In the genomic region with DNA sequence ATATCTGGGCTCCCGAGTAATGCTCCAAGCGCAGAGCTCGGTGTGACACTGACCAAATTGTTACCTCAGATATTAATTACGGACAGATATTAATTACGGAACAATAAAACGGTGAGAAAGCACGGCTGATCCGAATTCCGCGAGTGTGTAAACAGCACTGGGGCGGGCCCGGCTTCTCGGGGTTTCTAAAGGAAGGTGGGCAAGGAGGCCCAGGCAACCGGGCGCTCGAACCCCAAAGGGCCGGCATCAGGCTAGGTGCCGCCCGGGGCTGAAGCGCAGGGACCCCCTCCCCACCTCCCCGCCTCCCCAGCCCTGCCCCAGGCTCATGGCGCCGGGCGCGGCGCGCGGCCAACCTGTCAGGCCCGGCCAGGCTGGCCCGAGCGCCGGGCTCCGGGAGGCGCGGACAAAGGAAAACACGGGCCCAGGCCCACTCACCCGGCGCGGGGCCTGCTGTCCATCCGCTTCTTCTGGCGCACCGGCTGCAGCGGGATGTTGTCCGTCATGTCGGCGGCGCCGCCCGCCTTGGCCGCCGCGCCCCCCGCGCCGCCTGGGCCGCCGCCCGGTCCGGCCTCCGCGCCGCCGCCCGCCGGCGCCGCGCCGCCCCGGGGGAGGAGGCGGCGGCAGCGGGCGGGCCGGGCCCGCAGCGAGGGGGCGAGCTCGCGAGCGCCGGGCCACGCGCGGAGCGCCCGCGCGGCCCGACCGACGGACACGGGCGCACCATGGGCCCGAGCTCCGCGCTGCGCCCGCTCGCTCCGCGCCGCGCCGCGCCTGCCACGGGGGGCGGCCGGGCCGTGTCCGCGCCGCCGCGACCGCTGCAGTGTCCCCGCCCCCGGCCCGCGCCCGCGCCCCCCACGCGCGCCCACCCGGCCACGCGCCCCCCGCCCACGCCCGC, we compare ENCODE assay signal across 9 cellular contexts. TPM values are rescaled to one million over a fixed set of nuclear protein-coding genes. Genes with fewer than 3 reads are reported as not detected.
DNase-seq lines count a peak whose midpoint lies in the region; ATAC-seq, FAIRE-seq and TF ChIP-seq lines count a peak whose summit lies in the region.
"Had no signal": no experiment of that assay in that cellular context is flagged by ENCODE, and none has a peak within 500 bp of the region (broad histone marks: within the 10 kb centered on the region; RNA-seq: fewer than 3 reads in every experiment).

A gene with protein sequence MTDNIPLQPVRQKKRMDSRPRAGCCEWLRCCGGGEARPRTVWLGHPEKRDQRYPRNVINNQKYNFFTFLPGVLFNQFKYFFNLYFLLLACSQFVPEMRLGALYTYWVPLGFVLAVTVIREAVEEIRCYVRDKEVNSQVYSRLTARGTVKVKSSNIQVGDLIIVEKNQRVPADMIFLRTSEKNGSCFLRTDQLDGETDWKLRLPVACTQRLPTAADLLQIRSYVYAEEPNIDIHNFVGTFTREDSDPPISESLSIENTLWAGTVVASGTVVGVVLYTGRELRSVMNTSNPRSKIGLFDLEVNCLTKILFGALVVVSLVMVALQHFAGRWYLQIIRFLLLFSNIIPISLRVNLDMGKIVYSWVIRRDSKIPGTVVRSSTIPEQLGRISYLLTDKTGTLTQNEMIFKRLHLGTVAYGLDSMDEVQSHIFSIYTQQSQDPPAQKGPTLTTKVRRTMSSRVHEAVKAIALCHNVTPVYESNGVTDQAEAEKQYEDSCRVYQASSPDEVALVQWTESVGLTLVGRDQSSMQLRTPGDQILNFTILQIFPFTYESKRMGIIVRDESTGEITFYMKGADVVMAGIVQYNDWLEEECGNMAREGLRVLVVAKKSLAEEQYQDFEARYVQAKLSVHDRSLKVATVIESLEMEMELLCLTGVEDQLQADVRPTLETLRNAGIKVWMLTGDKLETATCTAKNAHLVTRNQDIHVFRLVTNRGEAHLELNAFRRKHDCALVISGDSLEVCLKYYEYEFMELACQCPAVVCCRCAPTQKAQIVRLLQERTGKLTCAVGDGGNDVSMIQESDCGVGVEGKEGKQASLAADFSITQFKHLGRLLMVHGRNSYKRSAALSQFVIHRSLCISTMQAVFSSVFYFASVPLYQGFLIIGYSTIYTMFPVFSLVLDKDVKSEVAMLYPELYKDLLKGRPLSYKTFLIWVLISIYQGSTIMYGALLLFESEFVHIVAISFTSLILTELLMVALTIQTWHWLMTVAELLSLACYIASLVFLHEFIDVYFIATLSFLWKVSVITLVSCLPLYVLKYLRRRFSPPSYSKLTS (minus strand): TSS at position 524 of the 892 bp plus-strand sequence. CDS start 21 bp downstream, at position 503.

- DNase-seq in Panc1 (ENCODE audit: low read depth, low spot score) (no peak), lung microvascular endothelial cell (ENCODE audit: low read depth in 2 of 2) (peak; percentile 46 to 57), NAMALWA (ENCODE audit: low spot score) (no peak), RCC 7860 (ENCODE audit: low spot score) (no peak)

- H3K9ac ChIP-seq in ES-I3 (ENCODE audit: low read depth, low read length) (peak within 1 kb of the TSS; percentile 64), endocrine pancreas (ENCODE audit: control insufficient read depth, insufficient read depth, low read length) (peak within 1 kb of the TSS; percentile 88)

- POLR2A ChIA-PET in Panc1 (lab: Charles Lee) = no interaction called here

- H3K27me3 ChIP-seq in Panc1 (ENCODE audit: control insufficient read depth, insufficient read depth, low read length) = no peaks in the 10 kb centered on the region
- no peaks in the 10 kb centered on the region for H3K27me3 ChIP-seq in endocrine pancreas (ENCODE audit: control insufficient read depth, insufficient read depth, low read length)

- in situ Hi-C loops in Panc1 (cut with HindIII; ENCODE audit: low pct_unique_long_range_greater_than_20kb, low sequenced_read_pairs) = no loop called here

- no peaks in the 10 kb centered on the region for H3K36me3 ChIP-seq in ES-I3 (ENCODE audit: insufficient read depth, low read length)
- no peaks in the 10 kb centered on the region; the same call in 1 of the 2 replicates for H3K36me3 ChIP-seq in Panc1 (ENCODE audit: control insufficient read depth, insufficient read depth, low read length)
- H3K36me3 ChIP-seq in endocrine pancreas (ENCODE audit: control insufficient read depth, insufficient read depth, low read length) = no peaks in the 10 kb centered on the region

- intact Hi-C loops in Panc1 (cut with micrococcal nuclease; ENCODE audit: unreplicated experiment) = no loop called here

- H3K4me1 ChIP-seq in ES-I3 (ENCODE audit: insufficient read depth, low read length) = no peaks in the 10 kb centered on the region
- H3K4me1 ChIP-seq in Panc1 (ENCODE audit: control insufficient read depth, insufficient read depth, low read length) = 0 out of 2 replicates have a peak, but pooled peaks cover 2% of the 10 kb centered on the region
- no peaks in the 10 kb centered on the region for H3K4me1 ChIP-seq in endocrine pancreas (ENCODE audit: control insufficient read depth, insufficient read depth, low read length)

- no TSS peak for BruUV-seq in Panc1 (replicated peaks; lab: Mats Ljungman, UMichigan)

- H3K27ac ChIP-seq in Panc1 (ENCODE audit: low read length) = peak within 1 kb of the TSS; percentile 64
- peak within 1 kb of the TSS; percentile 62 for H3K27ac ChIP-seq in temporal lobe (ENCODE audit: low read depth, low read length)

- ATAC-seq in Panc1 = peak; percentile 58
- no peak for ATAC-seq in HG03565 (IDR thresholded peaks at IDR 0.05; ENCODE audit: unreplicated experiment)

- H3K4me3 ChIP-seq in Panc1 (ENCODE audit: low read depth in 2 of 2, low read length in 2 of 2) = peak within 1 kb of the TSS; percentile 55 to 83
- H3K4me3 ChIP-seq in endocrine pancreas (ENCODE audit: control insufficient read depth, insufficient read depth, low read length) = peak within 1 kb of the TSS; percentile 54

- TF ChIP-seq CTCF in Panc1 (IDR thresholded peaks at IDR 0.05) = no peak

- CTCF ChIA-PET in Panc1 (lab: Charles Lee) = no interaction called here

- FAIRE-seq in RCC 7860 (lab: Jason Lieb, UNC) = no peak
- FAIRE-seq: TTC549 had no signal

- no peaks in the 10 kb centered on the region for H3K9me3 ChIP-seq in ES-I3 (ENCODE audit: control insufficient read depth, insufficient read depth, low read length)
- H3K9me3 ChIP-seq in Panc1 (ENCODE audit: control insufficient read depth, insufficient read depth, low read depth, low read length) = no peaks in the 10 kb centered on the region
- H3K9me3 ChIP-seq in endocrine pancreas (ENCODE audit: control insufficient read depth, low read length) = no peaks in the 10 kb centered on the region

RNA-seq across cellular contexts. Expression of the gene that starts here (rescaled TPM):
- total RNA-seq in Panc1 (2021; ENCODE audit: unreplicated experiment) (8.7 TPM), lung microvascular endothelial cell (52.1 and 55.6 TPM in 2 replicates), temporal lobe (242 TPM)
- 20.5 TPM for polyA plus RNA-seq in Panc1 (2012; ENCODE audit: insufficient read length)

Comparison
In these comparisons a context has a peak if more than half of its experiments do, and no peak if none do; other contexts are left out.
1. DNase-seq: peak in lung microvascular endothelial cell (2 of 2); none in Panc1 (single experiment), NAMALWA (single experiment) and RCC 7860 (single experiment).